In the genomic region with DNA sequence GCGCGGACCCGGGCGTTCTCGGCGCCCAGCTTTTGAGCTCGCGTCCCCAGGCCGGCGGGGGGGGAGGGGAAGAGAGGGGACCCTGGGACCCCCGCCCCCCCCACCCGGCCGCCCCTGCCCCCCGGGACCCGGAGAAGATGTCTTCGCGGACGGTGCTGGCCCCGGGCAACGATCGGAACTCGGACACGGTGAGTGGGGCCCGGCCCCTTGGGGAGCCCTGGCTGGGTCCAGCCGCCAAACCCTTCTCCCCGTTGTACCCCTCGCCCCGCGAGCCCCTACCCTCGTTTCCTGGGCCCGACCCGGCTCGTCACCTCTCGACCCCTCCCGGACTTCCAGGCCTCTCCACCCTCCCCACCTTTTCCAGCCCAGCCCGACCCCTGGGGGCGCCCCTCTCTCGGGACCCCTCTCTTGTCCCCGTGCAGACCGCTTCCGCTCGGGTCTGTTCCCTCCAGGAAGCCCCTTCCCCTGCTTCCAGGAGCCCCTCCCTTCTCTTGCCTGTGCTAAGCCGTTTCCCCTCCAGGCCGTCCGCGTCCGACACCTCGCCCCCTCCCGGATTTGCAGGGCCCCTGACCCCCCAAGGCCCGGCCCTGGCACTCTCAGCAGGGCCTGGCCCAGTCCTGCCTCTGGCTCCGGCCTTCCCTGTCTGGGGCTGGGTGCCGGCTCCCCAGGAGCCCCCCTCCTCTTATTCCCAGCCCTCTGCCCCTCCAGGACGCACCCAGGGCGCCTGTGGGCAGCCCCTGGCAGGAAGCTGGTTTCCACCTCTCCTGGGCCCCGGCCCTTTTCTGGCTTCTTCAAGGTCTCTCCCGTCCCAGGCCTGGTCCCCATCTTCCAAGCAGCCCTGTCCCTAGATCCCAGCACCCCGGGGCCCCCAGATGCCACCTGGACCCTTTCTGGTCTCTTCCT, we compare ENCODE assay signal across 8 cellular contexts. TPM values are rescaled to one million over a fixed set of nuclear protein-coding genes. Genes with fewer than 3 reads are reported as not detected.
A peak's percentile ranks its signal among the peaks of the same experiment; 100 is the strongest.
DNase-seq lines count a peak whose midpoint lies in the region; ATAC-seq and TF ChIP-seq lines count a peak whose summit lies in the region.

No MANE protein-coding gene starts in this region.

- DNase-seq in AG08396 (ENCODE audit: low spot score) (peak; percentile 71), HFFc6 (no peak), adrenal gland (peak in 2 of 7 donors; percentile 22 to 39), mesenteric fat pad (ENCODE audit: low spot score) (no peak)

- no peak for TF ChIP-seq POLR2A in adrenal gland (IDR thresholded peaks at IDR 0.05)

- intact Hi-C loops in adrenal gland (cut with DNase I), result loop anchor here (5.0 to 10.0 kb wide), 2 partner anchors 49 to 83 kb away; no protein-coding TSS in a partner anchor

- H3K9me3 Mint-ChIP-seq in HFFc6, result no peaks in the 10 kb centered on the region
- no peaks in the 10 kb centered on the region for H3K9me3 Mint-ChIP-seq in stimulated activated memory B cell treated with anti-CD40 and anti-IgM and Interleukin-4, amounts not matched to agents 10 μg/mL and 1 μg/mL and 100 μg/mL, for 72 hours

- H3K36me3 Mint-ChIP-seq in HFFc6 (ENCODE audit: low read depth), result no peaks in the 10 kb centered on the region
- no peaks in the 10 kb centered on the region for H3K36me3 Mint-ChIP-seq in stimulated activated memory B cell treated with anti-CD40 and anti-IgM and Interleukin-4, amounts not matched to agents 10 μg/mL and 1 μg/mL and 100 μg/mL, for 72 hours

- 0 to 5% (median 1%) methylated on average over 14 to 57 of the region's 57 CpGs for WGBS in adrenal gland, 4 donors

- TF ChIP-seq CTCF in HFFc6 (IDR thresholded peaks at IDR 0.05) (no peak), adrenal gland (IDR thresholded peaks at IDR 0.05) (no peak)

- H3K27ac Mint-ChIP-seq in HFFc6, result peak overlapping the region; percentile 89
- H3K27ac Mint-ChIP-seq in stimulated activated memory B cell treated with anti-CD40 and anti-IgM and Interleukin-4, amounts not matched to agents 10 μg/mL and 1 μg/mL and 100 μg/mL, for 72 hours, result peak overlapping the region; percentile 80

- H3K4me3 ChIP-seq in adrenal gland (peak overlapping the region; percentile 28 to 99 (median 66)), iPS-18c (ENCODE audit: insufficient read depth, low read depth, low read length) (peak overlapping the region; percentile 71)

- H3K4me3 Mint-ChIP-seq in HFFc6, result peak overlapping the region; percentile 92
- peak overlapping the region; percentile 85 for H3K4me3 Mint-ChIP-seq in stimulated activated memory B cell treated with anti-CD40 and anti-IgM and Interleukin-4, amounts not matched to agents 10 μg/mL and 1 μg/mL and 100 μg/mL, for 72 hours

- no peaks in the 10 kb centered on the region for H3K27me3 ChIP-seq in adrenal gland

- H3K9me3 ChIP-seq in adrenal gland (replicated peaks in 1 of 3), result no peaks in the 10 kb centered on the region
- peaks cover 2% of the 10 kb centered on the region for H3K9me3 ChIP-seq in iPS-18c (ENCODE audit: control insufficient read depth, insufficient read depth, low read length)

- peaks cover 11 to 25% of the 10 kb centered on the region in 2 donors for H3K4me1 ChIP-seq in adrenal gland (replicated peaks in 1 of 2)

- no peaks in the 10 kb centered on the region for H3K36me3 ChIP-seq in adrenal gland (replicated peaks in 1 of 2)

- ATAC-seq in stimulated activated memory B cell treated with anti-CD40 and anti-IgM and Interleukin-4, amounts not matched to agents 10 μg/mL and 1 μg/mL and 100 μg/mL, for 72 hours, result peak; percentile 66
- no peak for ATAC-seq in HG03175 (IDR thresholded peaks at IDR 0.05; ENCODE audit: unreplicated experiment)
- no peak for ATAC-seq in HG03135 (IDR thresholded peaks at IDR 0.05; ENCODE audit: unreplicated experiment)

- peak overlapping the region in 3 of 5 donors; percentile 57 to 89 (median 60) for H3K27ac ChIP-seq in adrenal gland

- peaks cover 35% of the 10 kb centered on the region for H3K4me1 Mint-ChIP-seq in HFFc6 (ENCODE audit: low read depth)
- peaks cover 61% of the 10 kb centered on the region for H3K4me1 Mint-ChIP-seq in stimulated activated memory B cell treated with anti-CD40 and anti-IgM and Interleukin-4, amounts not matched to agents 10 μg/mL and 1 μg/mL and 100 μg/mL, for 72 hours

- H3K27me3 Mint-ChIP-seq in HFFc6 (ENCODE audit: insufficient read depth), result no peaks in the 10 kb centered on the region; the same call in 1 of the 2 replicates
- H3K27me3 Mint-ChIP-seq in stimulated activated memory B cell treated with anti-CD40 and anti-IgM and Interleukin-4, amounts not matched to agents 10 μg/mL and 1 μg/mL and 100 μg/mL, for 72 hours, result no peaks in the 10 kb centered on the region

RNA-seq across cellular contexts. Expression of a gene that starts 0.6 kb away (rescaled TPM):
- total RNA-seq in HFFc6 (2021; fragmentation: NEBNext Ultra II Directional; extraction: Animal tissue kit (Norgen Biotek cat#: 25700)), result 10 to 100 TPM; 38.9 to 46.0 (median 44.2) TPM
- total RNA-seq in adrenal gland (10 to 100 TPM; 12.6 to 41.9 (median 26.6) TPM), mesenteric fat pad (25.9 TPM)
- 10 to 100 TPM; 19.1 to 53.3 (median 28.8) TPM for polyA plus RNA-seq in adrenal gland

RNA-seq across cellular contexts. Expression of a gene that starts 6.5 kb away (rescaled TPM):
- under 1 TPM in 1 of 6 experiments, not detected in 5; 0.10 TPM for total RNA-seq in HFFc6 (2021; fragmentation: NEBNext Ultra II Directional; extraction: Animal tissue kit (Norgen Biotek cat#: 25700))
- total RNA-seq in adrenal gland (10 to 100 TPM; 14.8 to 26.4 (median 16.7) TPM), mesenteric fat pad (4.8 TPM)
- 10 to 100 TPM in 2 of 3 donors, 1 to 10 TPM in 1; 2.1 to 24.6 (median 10.9) TPM for polyA plus RNA-seq in adrenal gland
